In the genomic region with DNA sequence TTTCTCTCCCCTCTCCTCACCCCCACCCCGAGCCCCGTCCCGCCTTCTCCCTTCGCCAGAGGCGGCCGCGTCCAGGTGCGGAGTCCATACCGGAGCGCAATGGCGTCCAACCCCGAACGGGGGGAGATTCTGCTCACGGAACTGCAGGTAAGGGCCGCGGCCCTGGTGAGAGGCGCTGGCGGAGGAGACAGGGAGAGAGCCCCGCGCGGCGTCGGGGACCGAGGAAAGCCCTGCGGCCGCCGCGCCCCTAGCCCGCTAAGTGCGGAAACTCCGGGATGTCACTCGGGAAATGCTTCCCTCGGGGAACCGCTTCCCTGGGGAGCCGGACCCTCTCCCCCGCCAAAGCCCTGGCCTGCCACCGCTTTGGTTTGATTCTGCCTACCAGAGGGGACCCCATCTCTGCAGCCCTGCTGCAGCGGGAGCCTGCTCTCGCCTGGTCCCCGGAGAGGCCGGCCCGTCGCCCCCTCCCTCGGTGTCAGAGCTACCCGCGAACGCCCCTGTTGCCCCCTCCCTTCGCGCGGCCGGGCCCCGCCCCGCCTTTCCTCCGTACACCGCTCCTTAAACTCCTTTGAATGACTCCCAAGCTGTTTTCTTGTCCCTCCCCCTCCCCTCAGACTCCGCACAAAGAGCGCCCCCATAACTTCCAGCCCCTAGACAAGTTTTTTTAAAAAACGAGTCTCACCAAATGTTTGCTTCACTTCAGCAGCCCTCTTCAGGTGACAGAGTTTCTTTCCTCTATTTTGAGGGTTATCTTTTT, we compare ENCODE assay signal across 8 cellular contexts. TPM values are rescaled to one million over a fixed set of nuclear protein-coding genes. Genes with fewer than 3 reads are reported as not detected.
DNase-seq lines count a peak whose midpoint lies in the region; ATAC-seq and TF ChIP-seq lines count a peak whose summit lies in the region.

No MANE protein-coding gene starts in this region.

- H3K4me1 Mint-ChIP-seq in IgD-negative memory B cell = peaks cover 14 to 31% (median 19%) of the 10 kb centered on the region in 3 donors

- peak overlapping the region; percentile 89 to 97 (median 93) for H3K4me3 Mint-ChIP-seq in IgD-negative memory B cell

- no peak for TF ChIP-seq POLR2A in suprapubic skin (IDR thresholded peaks at IDR 0.05)

- H3K36me3 ChIP-seq in neuron (ENCODE audit: insufficient read depth, low read length) (peaks cover 4% of the 10 kb centered on the region), suprapubic skin (no peaks in the 10 kb centered on the region)

- DNase-seq in DMS79 (lab: John Stamatoyannopoulos, UW) (peak; percentile 24), RKO (ENCODE audit: low spot score) (peak; percentile 86), foreskin keratinocyte (peak; percentile 29 to 49), suprapubic skin (ENCODE audit: low spot score in 2 of 2) (peak in 1 of 2 donors; percentile 75)
- DNase-seq in activated effector memory CD4-positive, alpha-beta T cell treated with anti-CD3 and anti-CD28 coated beads, Interleukin-2, amount 50 U/mL, for 16 hours = peak; percentile 85

- no peaks in the 10 kb centered on the region for H3K9me3 ChIP-seq in neuron (ENCODE audit: low read length)
- H3K9me3 ChIP-seq in suprapubic skin = no peaks in the 10 kb centered on the region

- ATAC-seq in GM21576 (IDR thresholded peaks at IDR 0.05; ENCODE audit: unreplicated experiment) (peak; percentile 39), foreskin keratinocyte (peak; percentile 45)

- TF ChIP-seq EP300 in suprapubic skin (IDR thresholded peaks at IDR 0.05) = no peak

- H3K27me3 Mint-ChIP-seq in IgD-negative memory B cell = no peaks in the 10 kb centered on the region

- H3K4me1 ChIP-seq in foreskin keratinocyte (peaks cover 37% of the 10 kb centered on the region), neuron (ENCODE audit: insufficient read depth, low read length) (peaks cover 22% of the 10 kb centered on the region), suprapubic skin (peaks cover 36% of the 10 kb centered on the region)

- TF ChIP-seq CTCF in foreskin keratinocyte (conservative IDR thresholded peaks at IDR 0.05) (no peak), suprapubic skin (IDR thresholded peaks at IDR 0.05) (no peak)

- H3K27me3 ChIP-seq in foreskin keratinocyte (no peaks in the 10 kb centered on the region), neuron (ENCODE audit: insufficient read depth, low read length) (no peaks in the 10 kb centered on the region), suprapubic skin (no peaks in the 10 kb centered on the region)

- no peaks in the 10 kb centered on the region for H3K36me3 Mint-ChIP-seq in IgD-negative memory B cell

- H2AFZ ChIP-seq in neuron (ENCODE audit: low read depth, low read length) = peak overlapping the region; percentile 93

- H3K27ac Mint-ChIP-seq in IgD-negative memory B cell = peak overlapping the region; percentile 97 to 100 (median 98)

- under 1% methylated on average over 36 of the region's 58 CpGs for WGBS in suprapubic skin

- H3K4me3 ChIP-seq in neuron (ENCODE audit: low read length) (peak overlapping the region; percentile 94), suprapubic skin (peak overlapping the region; percentile 94)

- H3K27ac ChIP-seq in foreskin keratinocyte = peak overlapping the region; percentile 70
- H3K27ac ChIP-seq in suprapubic skin = peak overlapping the region; percentile 94

- H3K9me3 Mint-ChIP-seq in IgD-negative memory B cell = no peaks in the 10 kb centered on the region

RNA-seq across cellular contexts. Expression of gene PKN2, which starts 0.6 kb away (rescaled TPM):
- 9.2 TPM for polyA plus RNA-seq in IgD-negative memory B cell
- total RNA-seq in foreskin keratinocyte = 33.0 and 36.7 TPM in 2 replicates
- polyA plus RNA-seq in foreskin keratinocyte = 5.2 and 6.6 TPM in 2 replicates
- total RNA-seq in suprapubic skin = 10 to 100 TPM; 17.7 to 68.2 (median 33.6) TPM
